ENCODE assay signal across 1 cellular context in the genomic region with DNA sequence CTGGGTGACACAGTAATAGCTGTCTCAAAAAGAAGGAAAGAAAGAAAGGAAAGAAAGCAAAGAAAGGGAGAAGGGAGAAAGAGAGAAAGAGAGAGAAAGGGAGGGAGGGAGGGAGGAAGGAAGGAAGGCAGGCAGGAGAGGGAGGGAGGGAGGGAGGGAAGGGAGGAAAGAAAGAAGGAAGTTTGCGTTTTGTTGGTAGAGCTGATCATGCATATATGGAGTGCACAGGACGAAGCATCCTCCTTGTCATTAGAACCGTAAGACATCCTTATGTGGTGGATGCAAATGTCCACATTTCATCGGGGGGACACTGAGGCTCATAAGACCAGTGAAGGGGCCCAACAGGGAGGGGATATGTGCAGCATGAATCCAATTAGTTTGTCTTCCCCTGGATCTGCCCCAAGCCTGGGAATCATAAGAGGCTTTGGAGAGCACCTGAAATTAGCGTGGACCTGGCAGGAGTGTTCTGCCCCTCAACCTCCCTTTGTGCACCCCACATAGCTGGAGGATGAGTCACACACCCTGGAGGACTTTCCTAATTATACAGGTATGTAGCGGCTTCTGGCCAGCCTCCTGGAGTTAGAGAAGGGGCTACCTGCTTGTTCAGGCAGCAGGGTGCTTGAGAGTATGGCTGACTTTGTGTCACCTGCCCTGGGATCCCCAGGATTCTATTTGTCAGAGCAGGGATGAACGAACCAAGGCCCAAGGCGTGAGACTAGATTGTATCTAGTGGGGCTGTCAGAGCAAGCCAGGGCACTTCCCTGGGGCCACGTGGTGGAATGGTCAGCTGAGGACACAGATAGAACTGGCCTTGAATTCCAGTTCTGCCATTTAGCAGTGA.
TF ChIP-seq lines count a peak whose summit lies in the region.

No MANE protein-coding gene starts in this region.

TF ChIP-seq in K562, 482 proteins besides CTCF, POLR2A, EP300 and RAD21 (continued from another document):
- TF ChIP-seq, protein P1, sequence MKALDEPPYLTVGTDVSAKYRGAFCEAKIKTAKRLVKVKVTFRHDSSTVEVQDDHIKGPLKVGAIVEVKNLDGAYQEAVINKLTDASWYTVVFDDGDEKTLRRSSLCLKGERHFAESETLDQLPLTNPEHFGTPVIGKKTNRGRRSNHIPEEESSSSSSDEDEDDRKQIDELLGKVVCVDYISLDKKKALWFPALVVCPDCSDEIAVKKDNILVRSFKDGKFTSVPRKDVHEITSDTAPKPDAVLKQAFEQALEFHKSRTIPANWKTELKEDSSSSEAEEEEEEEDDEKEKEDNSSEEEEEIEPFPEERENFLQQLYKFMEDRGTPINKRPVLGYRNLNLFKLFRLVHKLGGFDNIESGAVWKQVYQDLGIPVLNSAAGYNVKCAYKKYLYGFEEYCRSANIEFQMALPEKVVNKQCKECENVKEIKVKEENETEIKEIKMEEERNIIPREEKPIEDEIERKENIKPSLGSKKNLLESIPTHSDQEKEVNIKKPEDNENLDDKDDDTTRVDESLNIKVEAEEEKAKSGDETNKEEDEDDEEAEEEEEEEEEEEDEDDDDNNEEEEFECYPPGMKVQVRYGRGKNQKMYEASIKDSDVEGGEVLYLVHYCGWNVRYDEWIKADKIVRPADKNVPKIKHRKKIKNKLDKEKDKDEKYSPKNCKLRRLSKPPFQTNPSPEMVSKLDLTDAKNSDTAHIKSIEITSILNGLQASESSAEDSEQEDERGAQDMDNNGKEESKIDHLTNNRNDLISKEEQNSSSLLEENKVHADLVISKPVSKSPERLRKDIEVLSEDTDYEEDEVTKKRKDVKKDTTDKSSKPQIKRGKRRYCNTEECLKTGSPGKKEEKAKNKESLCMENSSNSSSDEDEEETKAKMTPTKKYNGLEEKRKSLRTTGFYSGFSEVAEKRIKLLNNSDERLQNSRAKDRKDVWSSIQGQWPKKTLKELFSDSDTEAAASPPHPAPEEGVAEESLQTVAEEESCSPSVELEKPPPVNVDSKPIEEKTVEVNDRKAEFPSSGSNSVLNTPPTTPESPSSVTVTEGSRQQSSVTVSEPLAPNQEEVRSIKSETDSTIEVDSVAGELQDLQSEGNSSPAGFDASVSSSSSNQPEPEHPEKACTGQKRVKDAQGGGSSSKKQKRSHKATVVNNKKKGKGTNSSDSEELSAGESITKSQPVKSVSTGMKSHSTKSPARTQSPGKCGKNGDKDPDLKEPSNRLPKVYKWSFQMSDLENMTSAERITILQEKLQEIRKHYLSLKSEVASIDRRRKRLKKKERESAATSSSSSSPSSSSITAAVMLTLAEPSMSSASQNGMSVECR (CRISPR knock-in tag; IDR thresholded peaks at IDR 0.05): peak; percentile 45; the same call in 1 of the 2 replicates
- TF ChIP-seq NR2C1 (IDR thresholded peaks at IDR 0.05): no peak
- no peak for TF ChIP-seq NR2C1 (tag; IDR thresholded peaks at IDR 0.05)
- no peak for TF ChIP-seq RFX5 (IDR thresholded peaks at IDR 0.05; ENCODE audit: low read depth, low read length)
- TF ChIP-seq CHD1 (IDR thresholded peaks at IDR 0.05; ENCODE audit: low read length): no peak
- TF ChIP-seq ZNF395 (CRISPR knock-in tag; IDR thresholded peaks at IDR 0.05): no peak
- no peak for TF ChIP-seq MEF2A (IDR thresholded peaks at IDR 0.05; ENCODE audit: control insufficient read depth, low read depth, low read length)
- no peak for TF ChIP-seq HDGF (IDR thresholded peaks at IDR 0.05)
- peak; percentile 37; the same call in 1 of the 2 replicates for TF ChIP-seq TFAP4 (CRISPR knock-in tag; IDR thresholded peaks at IDR 0.05; ENCODE audit: borderline replicate concordance)
- TF ChIP-seq MYC (IDR thresholded peaks at IDR 0.05; ENCODE audit: low read depth, low read length): peak; percentile 60
- no peak for TF ChIP-seq MYC (CRISPR knock-in tag; IDR thresholded peaks at IDR 0.05; ENCODE audit: borderline replicate concordance, low read depth)
- no peak for TF ChIP-seq IFI16 (CRISPR knock-in tag; IDR thresholded peaks at IDR 0.05)
- TF ChIP-seq USF1 (CRISPR knock-in tag; IDR thresholded peaks at IDR 0.05): peak; percentile 88
- TF ChIP-seq, protein P2, sequence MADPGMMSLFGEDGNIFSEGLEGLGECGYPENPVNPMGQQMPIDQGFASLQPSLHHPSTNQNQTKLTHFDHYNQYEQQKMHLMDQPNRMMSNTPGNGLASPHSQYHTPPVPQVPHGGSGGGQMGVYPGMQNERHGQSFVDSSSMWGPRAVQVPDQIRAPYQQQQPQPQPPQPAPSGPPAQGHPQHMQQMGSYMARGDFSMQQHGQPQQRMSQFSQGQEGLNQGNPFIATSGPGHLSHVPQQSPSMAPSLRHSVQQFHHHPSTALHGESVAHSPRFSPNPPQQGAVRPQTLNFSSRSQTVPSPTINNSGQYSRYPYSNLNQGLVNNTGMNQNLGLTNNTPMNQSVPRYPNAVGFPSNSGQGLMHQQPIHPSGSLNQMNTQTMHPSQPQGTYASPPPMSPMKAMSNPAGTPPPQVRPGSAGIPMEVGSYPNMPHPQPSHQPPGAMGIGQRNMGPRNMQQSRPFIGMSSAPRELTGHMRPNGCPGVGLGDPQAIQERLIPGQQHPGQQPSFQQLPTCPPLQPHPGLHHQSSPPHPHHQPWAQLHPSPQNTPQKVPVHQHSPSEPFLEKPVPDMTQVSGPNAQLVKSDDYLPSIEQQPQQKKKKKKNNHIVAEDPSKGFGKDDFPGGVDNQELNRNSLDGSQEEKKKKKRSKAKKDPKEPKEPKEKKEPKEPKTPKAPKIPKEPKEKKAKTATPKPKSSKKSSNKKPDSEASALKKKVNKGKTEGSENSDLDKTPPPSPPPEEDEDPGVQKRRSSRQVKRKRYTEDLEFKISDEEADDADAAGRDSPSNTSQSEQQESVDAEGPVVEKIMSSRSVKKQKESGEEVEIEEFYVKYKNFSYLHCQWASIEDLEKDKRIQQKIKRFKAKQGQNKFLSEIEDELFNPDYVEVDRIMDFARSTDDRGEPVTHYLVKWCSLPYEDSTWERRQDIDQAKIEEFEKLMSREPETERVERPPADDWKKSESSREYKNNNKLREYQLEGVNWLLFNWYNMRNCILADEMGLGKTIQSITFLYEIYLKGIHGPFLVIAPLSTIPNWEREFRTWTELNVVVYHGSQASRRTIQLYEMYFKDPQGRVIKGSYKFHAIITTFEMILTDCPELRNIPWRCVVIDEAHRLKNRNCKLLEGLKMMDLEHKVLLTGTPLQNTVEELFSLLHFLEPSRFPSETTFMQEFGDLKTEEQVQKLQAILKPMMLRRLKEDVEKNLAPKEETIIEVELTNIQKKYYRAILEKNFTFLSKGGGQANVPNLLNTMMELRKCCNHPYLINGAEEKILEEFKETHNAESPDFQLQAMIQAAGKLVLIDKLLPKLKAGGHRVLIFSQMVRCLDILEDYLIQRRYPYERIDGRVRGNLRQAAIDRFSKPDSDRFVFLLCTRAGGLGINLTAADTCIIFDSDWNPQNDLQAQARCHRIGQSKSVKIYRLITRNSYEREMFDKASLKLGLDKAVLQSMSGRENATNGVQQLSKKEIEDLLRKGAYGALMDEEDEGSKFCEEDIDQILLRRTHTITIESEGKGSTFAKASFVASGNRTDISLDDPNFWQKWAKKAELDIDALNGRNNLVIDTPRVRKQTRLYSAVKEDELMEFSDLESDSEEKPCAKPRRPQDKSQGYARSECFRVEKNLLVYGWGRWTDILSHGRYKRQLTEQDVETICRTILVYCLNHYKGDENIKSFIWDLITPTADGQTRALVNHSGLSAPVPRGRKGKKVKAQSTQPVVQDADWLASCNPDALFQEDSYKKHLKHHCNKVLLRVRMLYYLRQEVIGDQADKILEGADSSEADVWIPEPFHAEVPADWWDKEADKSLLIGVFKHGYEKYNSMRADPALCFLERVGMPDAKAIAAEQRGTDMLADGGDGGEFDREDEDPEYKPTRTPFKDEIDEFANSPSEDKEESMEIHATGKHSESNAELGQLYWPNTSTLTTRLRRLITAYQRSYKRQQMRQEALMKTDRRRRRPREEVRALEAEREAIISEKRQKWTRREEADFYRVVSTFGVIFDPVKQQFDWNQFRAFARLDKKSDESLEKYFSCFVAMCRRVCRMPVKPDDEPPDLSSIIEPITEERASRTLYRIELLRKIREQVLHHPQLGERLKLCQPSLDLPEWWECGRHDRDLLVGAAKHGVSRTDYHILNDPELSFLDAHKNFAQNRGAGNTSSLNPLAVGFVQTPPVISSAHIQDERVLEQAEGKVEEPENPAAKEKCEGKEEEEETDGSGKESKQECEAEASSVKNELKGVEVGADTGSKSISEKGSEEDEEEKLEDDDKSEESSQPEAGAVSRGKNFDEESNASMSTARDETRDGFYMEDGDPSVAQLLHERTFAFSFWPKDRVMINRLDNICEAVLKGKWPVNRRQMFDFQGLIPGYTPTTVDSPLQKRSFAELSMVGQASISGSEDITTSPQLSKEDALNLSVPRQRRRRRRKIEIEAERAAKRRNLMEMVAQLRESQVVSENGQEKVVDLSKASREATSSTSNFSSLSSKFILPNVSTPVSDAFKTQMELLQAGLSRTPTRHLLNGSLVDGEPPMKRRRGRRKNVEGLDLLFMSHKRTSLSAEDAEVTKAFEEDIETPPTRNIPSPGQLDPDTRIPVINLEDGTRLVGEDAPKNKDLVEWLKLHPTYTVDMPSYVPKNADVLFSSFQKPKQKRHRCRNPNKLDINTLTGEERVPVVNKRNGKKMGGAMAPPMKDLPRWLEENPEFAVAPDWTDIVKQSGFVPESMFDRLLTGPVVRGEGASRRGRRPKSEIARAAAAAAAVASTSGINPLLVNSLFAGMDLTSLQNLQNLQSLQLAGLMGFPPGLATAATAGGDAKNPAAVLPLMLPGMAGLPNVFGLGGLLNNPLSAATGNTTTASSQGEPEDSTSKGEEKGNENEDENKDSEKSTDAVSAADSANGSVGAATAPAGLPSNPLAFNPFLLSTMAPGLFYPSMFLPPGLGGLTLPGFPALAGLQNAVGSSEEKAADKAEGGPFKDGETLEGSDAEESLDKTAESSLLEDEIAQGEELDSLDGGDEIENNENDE (IDR thresholded peaks at IDR 0.05; ENCODE audit: low read depth, low read length): no peak
